Comparison of ENCODE assay signal across 7 cellular contexts in the genomic region with DNA sequence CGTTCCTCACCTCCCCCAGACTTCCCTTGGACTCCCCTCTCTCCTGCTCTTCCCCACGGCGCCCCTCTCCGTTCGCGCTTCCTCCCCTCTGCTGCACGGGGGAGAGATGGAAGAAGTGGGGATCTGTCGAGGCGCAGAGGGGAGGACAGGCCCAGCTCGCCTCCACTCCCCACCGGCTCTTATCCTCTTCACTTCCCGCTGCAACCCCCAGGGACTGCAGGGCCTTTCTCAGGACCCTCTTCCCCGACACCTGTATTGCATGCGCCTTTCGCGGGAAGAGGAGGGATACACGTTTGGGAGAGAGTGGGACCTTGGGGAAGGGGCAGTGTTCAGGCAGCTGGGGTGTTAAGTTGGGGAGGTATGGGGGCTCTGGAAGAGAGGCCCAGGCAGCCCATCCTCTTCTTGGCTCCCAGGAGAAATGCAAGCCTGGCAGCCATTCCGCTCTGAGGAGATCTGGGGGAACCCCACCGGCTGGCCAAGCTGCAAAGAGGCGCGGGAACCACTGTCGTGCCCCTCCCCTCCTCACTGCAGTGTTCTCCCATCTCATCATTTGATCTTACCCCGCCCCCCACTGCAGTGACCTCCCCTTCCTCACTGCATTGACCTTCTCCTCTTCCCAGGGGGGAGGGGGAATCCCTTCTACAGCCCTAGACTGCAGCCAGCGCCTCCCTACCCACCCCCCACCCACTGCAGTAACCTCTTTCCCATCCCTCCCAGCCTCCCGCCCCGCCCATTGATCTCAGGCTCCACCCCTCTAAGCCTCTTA. TPM values are rescaled to one million over a fixed set of nuclear protein-coding genes. Genes with fewer than 3 reads are reported as not detected.
A peak's percentile ranks its signal among the peaks of the same experiment; 100 is the strongest.
DNase-seq lines count a peak whose midpoint lies in the region; ATAC-seq, FAIRE-seq and TF ChIP-seq lines count a peak whose summit lies in the region.
"Had no signal": no experiment of that assay in that cellular context is flagged by ENCODE, and none has a peak within 500 bp of the region (broad histone marks: within the 10 kb centered on the region; RNA-seq: fewer than 3 reads in every experiment).

No MANE protein-coding gene starts in this region.

- peak overlapping the region; percentile 63 for H3K4me3 ChIP-seq in astrocyte (ENCODE audit: insufficient read depth, low read depth, low read length)

- peak overlapping the region; percentile 75 for H3K9ac ChIP-seq in astrocyte (ENCODE audit: low read length)

- FAIRE-seq in astrocyte (lab: Jason Lieb, UNC) = no peak

- peaks cover 2% of the 10 kb centered on the region for H3K36me3 ChIP-seq in astrocyte (ENCODE audit: insufficient read depth, low read length)

- no peaks in the 10 kb centered on the region for H3K9me3 Mint-ChIP-seq in astrocyte (ENCODE audit: unreplicated experiment)
- H3K9me3 Mint-ChIP-seq in naive thymus-derived CD8-positive, alpha-beta T cell = no peaks in the 10 kb centered on the region

- no peak for TF ChIP-seq CTCF in astrocyte (IDR thresholded peaks at IDR 0.05; ENCODE audit: insufficient read depth, low read depth, low read length)

- peaks cover 15% of the 10 kb centered on the region for H3K4me1 Mint-ChIP-seq in astrocyte (ENCODE audit: low read depth, unreplicated experiment)
- peaks cover 13 to 57% (median 29%) of the 10 kb centered on the region in 4 donors for H3K4me1 Mint-ChIP-seq in naive thymus-derived CD8-positive, alpha-beta T cell

- no peaks in the 10 kb centered on the region for H4K20me1 ChIP-seq in astrocyte (ENCODE audit: insufficient read depth, low read length)

- H3K4me1 ChIP-seq in astrocyte (ENCODE audit: insufficient read depth, low read length) = peaks cover 25% of the 10 kb centered on the region

- POLR2A ChIA-PET in naive thymus-derived CD8-positive, alpha-beta T cell (lab: Charles Lee) = interaction anchor here (0.9 to 6.2 kb wide), 14 partner anchors 8 to 302 kb away, joined by 3 to 43 read pairs (median 13); partner anchors contain the start of genes C12orf57, CDCA3, LRRC23 and RNU7-1

- peak; percentile 46 for DNase-seq in activated CD4-positive, alpha-beta T cell treated with anti-CD3 and anti-CD28 coated beads for 48 hours
- DNase-seq in activated CD4-positive, alpha-beta T cell treated with anti-CD3 and anti-CD28 coated beads for 4 hours = no peak
- DNase-seq in astrocyte (ENCODE audit: low read depth) (no peak), NCI-H1694 (lab: John Stamatoyannopoulos, UW) (no peak)
- no peak for DNase-seq in naive thymus-derived CD8-positive, alpha-beta T cell

- peak overlapping the region; percentile 89 for H3K4me3 Mint-ChIP-seq in astrocyte (ENCODE audit: unreplicated experiment)
- peak overlapping the region; percentile 91 to 97 (median 94) for H3K4me3 Mint-ChIP-seq in naive thymus-derived CD8-positive, alpha-beta T cell

- H3K9me3 ChIP-seq in astrocyte (ENCODE audit: insufficient read depth, low read depth, low read length) = no peaks in the 10 kb centered on the region

- peaks cover 5% of the 10 kb centered on the region for H3K27me3 Mint-ChIP-seq in astrocyte (ENCODE audit: low read depth, unreplicated experiment)
- H3K27me3 Mint-ChIP-seq in naive thymus-derived CD8-positive, alpha-beta T cell = no peaks in the 10 kb centered on the region

- H3K4me2 ChIP-seq in astrocyte (ENCODE audit: low read length) = peak overlapping the region; percentile 97

- no peaks in the 10 kb centered on the region for H3K79me2 ChIP-seq in astrocyte (ENCODE audit: insufficient read depth, low read length)

- ATAC-seq in naive thymus-derived CD8-positive, alpha-beta T cell = no peak
- no peak for ATAC-seq in HG02623 (IDR thresholded peaks at IDR 0.05; ENCODE audit: unreplicated experiment)

- H3K36me3 Mint-ChIP-seq in astrocyte (ENCODE audit: low read depth, unreplicated experiment) = peaks cover 7% of the 10 kb centered on the region
- peaks cover 0 to 33% (median 3%) of the 10 kb centered on the region in 3 donors for H3K36me3 Mint-ChIP-seq in naive thymus-derived CD8-positive, alpha-beta T cell

- peak overlapping the region; percentile 87 for H3K27ac Mint-ChIP-seq in astrocyte (ENCODE audit: unreplicated experiment)
- H3K27ac Mint-ChIP-seq in naive thymus-derived CD8-positive, alpha-beta T cell = peak overlapping the region; percentile 87 to 98 (median 95)

- peak overlapping the region; percentile 69 for H2AFZ ChIP-seq in astrocyte (ENCODE audit: low read depth, low read length)

- H3K27ac ChIP-seq in astrocyte (ENCODE audit: low read depth, low read length) = no peak overlapping the region

- H3K27me3 ChIP-seq in astrocyte (ENCODE audit: insufficient read depth, low read length) = no peaks in the 10 kb centered on the region

RNA-seq across cellular contexts. Expression of gene ENO2, which starts 0.8 kb away (rescaled TPM):
- total RNA-seq in astrocyte = 46.4 and 47.7 TPM in 2 replicates
- 100 to 1,000 TPM; 141 to 144 TPM for total RNA-seq in naive thymus-derived CD8-positive, alpha-beta T cell
- polyA plus RNA-seq in naive thymus-derived CD8-positive, alpha-beta T cell = 10 to 100 TPM; 19.4 to 29.2 (median 19.7) TPM

RNA-seq across cellular contexts. Expression of gene LRRC23, which starts 10.6 kb away (rescaled TPM):
- 5.0 and 5.2 TPM in 2 replicates for total RNA-seq in astrocyte
- 10 to 100 TPM; 10.1 to 10.5 TPM for total RNA-seq in naive thymus-derived CD8-positive, alpha-beta T cell
- 1 to 10 TPM; 4.7 to 9.9 (median 8.8) TPM for polyA plus RNA-seq in naive thymus-derived CD8-positive, alpha-beta T cell

RNA-seq across cellular contexts. Expression of gene ATN1, which starts 12.6 kb away (rescaled TPM):
- 94.9 and 97.8 TPM in 2 replicates for total RNA-seq in astrocyte
- 10 to 100 TPM; 25.7 to 30.3 TPM for total RNA-seq in naive thymus-derived CD8-positive, alpha-beta T cell
- polyA plus RNA-seq in naive thymus-derived CD8-positive, alpha-beta T cell = 1 to 10 TPM in 2 of 3 donors, under 1 TPM in 1; 0.35 to 1.4 (median 1.1) TPM

RNA-seq across cellular contexts. Expression of gene RNU7-1, which starts 28.4 kb away (rescaled TPM):
- not detected in 2 replicates for total RNA-seq in astrocyte
- not detected for total RNA-seq in naive thymus-derived CD8-positive, alpha-beta T cell
- not detected for polyA plus RNA-seq in naive thymus-derived CD8-positive, alpha-beta T cell
- total RNA-seq: pulmonary artery endothelial cell had no signal

RNA-seq across cellular contexts. Expression of gene C12orf57, which starts 28.6 kb away (rescaled TPM):
- 117 and 123 TPM in 2 replicates for total RNA-seq in astrocyte
- total RNA-seq in naive thymus-derived CD8-positive, alpha-beta T cell = 100 to 1,000 TPM; 518 to 519 TPM
- polyA plus RNA-seq in naive thymus-derived CD8-positive, alpha-beta T cell = 100 to 1,000 TPM; 329 to 399 (median 366) TPM
